In the genomic region with DNA sequence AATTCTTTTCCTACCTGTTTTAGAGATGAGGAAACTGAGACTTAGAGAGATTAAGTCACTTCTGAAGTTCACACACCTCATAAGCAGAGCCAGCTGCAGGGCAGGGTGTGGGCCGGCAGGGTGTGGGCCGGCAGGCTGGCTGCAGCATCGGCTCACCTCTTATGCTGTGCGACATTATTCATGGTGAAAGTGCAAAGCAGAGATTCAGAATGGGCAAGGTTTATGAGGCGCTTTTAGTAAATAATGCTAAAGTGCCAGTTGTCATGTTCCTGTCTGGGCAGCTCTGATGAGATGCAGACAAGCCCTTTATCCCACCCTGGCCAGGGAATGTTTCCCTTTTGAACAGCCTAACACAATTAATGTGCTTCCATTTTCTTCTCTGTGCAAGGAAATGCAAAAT, we compare ENCODE assay signal across 19 cellular contexts. TPM values are rescaled to one million over a fixed set of nuclear protein-coding genes. Genes with fewer than 3 reads are reported as not detected.
"Had no signal": no experiment of that assay in that cellular context is flagged by ENCODE, and none has a peak within 500 bp of the region (broad histone marks: within the 10 kb centered on the region; RNA-seq: fewer than 3 reads in every experiment).

No MANE protein-coding gene starts in this region.

- H3K27ac ChIP-seq: skin epidermis, stomach, testis had no signal

- FAIRE-seq: astrocyte had no signal

- H3K4me3 ChIP-seq: skin epidermis, stomach, testis had no signal

- H3K4me1 ChIP-seq: testis had no signal

- H3K27me3 ChIP-seq: testis had no signal

- DNase-seq: activated CD4-positive, alpha-beta T cell treated with anti-CD3 and anti-CD28 coated beads for 4 hours; activated CD8-positive, alpha-beta memory T cell treated with anti-CD3 and anti-CD28 coated beads, Interleukin-2, amount 50 U/mL, for 48 hours; activated naive CD4-positive, alpha-beta T cell; endodermal cell; foreskin fibroblast; glutamatergic neuron; mesendoderm; occipital lobe; right cardiac atrium; stimulated activated CD4-positive, alpha-beta T cell treated with anti-CD3 and anti-CD28 coated beads, Interleukin-4, amount 100 ng/mL, for 4 hours; stomach; T-helper 17 cell; testis had no signal

- H3K9me3 ChIP-seq: stomach, testis had no signal

- H3K36me3 ChIP-seq: stomach had no signal

- ATAC-seq: right cardiac atrium, WTC11 had no signal

RNA-seq across cellular contexts. Expression of gene MAB21L3, which starts 14.6 kb away (rescaled TPM):
- total RNA-seq: activated T-helper 1 cell treated with anti-CD3 and anti-CD28 coated beads, Interleukin-12 subunit alpha, Interleukin-12 subunit beta, Interleukin-2, Interleukin-4 antibody, amounts not matched to agents 30 ng/mL and 10 ng/mL and 1 ng/mL, durations not matched to agents 14 hours and 24 hours and 36 hours; dermis microvascular lymphatic vessel endothelial cell; progenitor cell of endocrine pancreas; T-helper 17 cell; WTC11 had no signal
- polyA plus RNA-seq: right cardiac atrium had no signal
